ENCODE assay signal across 1 cellular context in the genomic region with DNA sequence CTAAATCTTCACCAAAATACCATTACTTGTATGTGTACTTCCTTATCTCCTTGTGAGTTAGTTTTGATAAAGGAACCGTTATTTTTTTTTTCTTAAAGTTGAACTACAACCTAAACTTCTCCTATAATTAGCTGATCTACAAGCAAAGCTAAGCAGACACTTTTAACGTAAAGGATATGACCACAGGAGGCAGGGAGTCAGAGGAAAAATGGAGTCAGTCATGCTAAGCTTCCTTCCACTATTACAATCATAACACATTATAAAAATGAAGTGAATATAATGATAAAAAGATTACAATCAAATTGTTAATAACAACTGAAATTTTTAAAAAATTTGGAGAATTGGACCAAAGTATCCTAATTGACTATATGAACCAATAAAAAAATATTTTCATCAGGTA.
TF ChIP-seq lines count a peak whose summit lies in the region.

No MANE protein-coding gene starts in this region.

TF ChIP-seq in K562, 482 proteins besides CTCF, POLR2A, EP300 and RAD21 (continued from another document):
- TF ChIP-seq ZNF592 (IDR thresholded peaks at IDR 0.05), result peak; percentile 70
- TF ChIP-seq ZNF140 (CRISPR knock-in tag; IDR thresholded peaks at IDR 0.05), result 0 out of 2 replicates have a peak, but pooled peaks have one; percentile 62
- no peak for TF ChIP-seq ADNP (tag; IDR thresholded peaks at IDR 0.05)
- 0 out of 2 replicates have a peak, but pooled peaks have one; percentile 20 for TF ChIP-seq POLR2H (tag; IDR thresholded peaks at IDR 0.05; ENCODE audit: low read depth)
- TF ChIP-seq ZNF740 (CRISPR knock-in tag; IDR thresholded peaks at IDR 0.05), result no peak
- TF ChIP-seq ZNF740 (tag; IDR thresholded peaks at IDR 0.05), result peak in 1 of 2 experiments; percentile 64; a peak in 1 of 4 replicates
- TF ChIP-seq HNRNPUL1 (IDR thresholded peaks at IDR 0.05; ENCODE audit: low read length), result no peak
- TF ChIP-seq NFXL1 (CRISPR knock-in tag; IDR thresholded peaks at IDR 0.05), result 0 out of 2 replicates have a peak, but pooled peaks have one; percentile 38
- peak; percentile 53; the same call in 1 of the 2 replicates for TF ChIP-seq ZBTB12 (CRISPR knock-in tag; IDR thresholded peaks at IDR 0.05)
- peak; percentile 70; the same call in 1 of the 2 replicates for TF ChIP-seq PTTG1 (tag; IDR thresholded peaks at IDR 0.05; ENCODE audit: low read depth)
- TF ChIP-seq ZNF311 (CRISPR knock-in tag; IDR thresholded peaks at IDR 0.05), result 0 out of 2 replicates have a peak, but pooled peaks have one; percentile 51
